29 cellular contexts compared by ENCODE assay signal in genomic region chr3:20843037-20843436, GRCh38.
"Had no signal": no experiment of that assay in that cellular context is flagged by ENCODE, and none has a peak within 500 bp of the region (broad histone marks: within the 10 kb centered on the region; RNA-seq: fewer than 3 reads in every experiment).

No MANE protein-coding gene starts in this region.

- H3K27ac ChIP-seq: brain microvascular endothelial cell, KMS-11, SJSA1, WERI-Rb-1 had no signal

- FAIRE-seq: colon, TTC549 had no signal

- H3K4me1 ChIP-seq: SJSA1 had no signal

- H3K9ac ChIP-seq: KMS-11, SK-N-SH had no signal

- H3K4me3 ChIP-seq: SJSA1 had no signal

- ATAC-seq: activated CD8-positive, alpha-beta memory T cell treated with anti-CD3 and anti-CD28 coated beads, Interleukin-2, amount 10 ng/mL, durations not matched to agents 7 days and 5 days; activated naive CD8-positive, alpha-beta T cell treated with anti-CD3 and anti-CD28 coated beads, Interleukin-2, amount 50 U/mL, for 24 hours; Panc1 had no signal

- H3K27me3 ChIP-seq: brain microvascular endothelial cell, SJSA1 had no signal

- DNase-seq: activated CD4-positive, alpha-beta memory T cell treated with anti-CD3 and anti-CD28 coated beads, Interleukin-2, amount 10 ng/mL, durations not matched to agents 7 days and 5 days; activated CD4-positive, alpha-beta T cell treated with anti-CD3 and anti-CD28 coated beads for 1 hour; activated CD4-positive, alpha-beta T cell treated with anti-CD3 and anti-CD28 coated beads for 48 hours; activated CD4-positive, CD25-positive, alpha-beta regulatory T cell; activated CD8-positive, alpha-beta memory T cell treated with anti-CD3 and anti-CD28 coated beads for 24 hours; activated CD8-positive, alpha-beta memory T cell treated with anti-CD3 and anti-CD28 coated beads, Interleukin-2, amount 10 ng/mL, durations not matched to agents 7 days and 5 days; activated CD8-positive, alpha-beta memory T cell treated with anti-CD3 and anti-CD28 coated beads, Interleukin-2, amount 50 U/mL, for 48 hours; activated effector memory CD4-positive, alpha-beta T cell treated with Interleukin-2 at 50 U/mL for 16 hours; activated naive CD4-positive, alpha-beta T cell treated with anti-CD3 and anti-CD28 coated beads, Interleukin-2, amount 10 ng/mL, durations not matched to agents 7 days and 5 days; activated naive CD8-positive, alpha-beta T cell treated with anti-CD3 and anti-CD28 coated beads, Interleukin-2, amount 50 U/mL, for 24 hours; activated T-cell treated with anti-CD3 and anti-CD28 coated beads, Interleukin-2, amount 50 U/mL, for 48 hours; anterior cingulate cortex; brain microvascular endothelial cell; central memory CD4-positive, alpha-beta T cell; MM.1S; MV-4-11; NCI-H1436 treated with DMSO at 0.1 percent for 48 hours; NCI-H1694 treated with DMSO at 0.1 percent for 48 hours; NCI-H2029; NCI-H510A; NCI-H774; SHP77 treated with DMSO at 0.1 percent for 48 hours; SK-N-SH; WERI-Rb-1 had no signal

- H3K36me3 ChIP-seq: brain microvascular endothelial cell, SJSA1, WERI-Rb-1 had no signal

- H3K4me2 ChIP-seq: KMS-11, SK-N-SH had no signal

- H3K9me3 ChIP-seq: SJSA1, SK-N-SH had no signal

- H3K9me2 ChIP-seq: SK-N-SH had no signal
